Comparison of ENCODE assay signal across 16 cellular contexts in genomic region chr10:78305311-78305710, GRCh38.
"Had no signal": no experiment of that assay in that cellular context is flagged by ENCODE, and none has a peak within 500 bp of the region (broad histone marks: within the 10 kb centered on the region; RNA-seq: fewer than 3 reads in every experiment).

No MANE protein-coding gene starts in this region.

- H3K27ac ChIP-seq: SJCRH30, suprapubic skin, upper lobe of left lung had no signal

- H3K4me3 ChIP-seq: SJCRH30, suprapubic skin, upper lobe of left lung had no signal

- H3K36me3 ChIP-seq: SJCRH30, suprapubic skin, upper lobe of left lung had no signal

- H3K9me3 Mint-ChIP-seq: activated B cell treated with CpG ODN at 0.5 μM for 24 hours; activated naive CD4-positive, alpha-beta T cell treated with anti-CD3 and anti-CD28 coated beads, Interleukin-2, amount 50 U/mL, for 24 hours; activated T-cell treated with anti-CD3 and anti-CD28 coated beads, Interleukin-2, amount 50 U/mL, for 4 hours had no signal

- H3K36me3 Mint-ChIP-seq: activated naive CD4-positive, alpha-beta T cell treated with anti-CD3 and anti-CD28 coated beads, Interleukin-2, amount 50 U/mL, for 24 hours had no signal

- H3K27ac Mint-ChIP-seq: activated B cell treated with CpG ODN at 0.5 μM for 24 hours; activated naive CD4-positive, alpha-beta T cell treated with anti-CD3 and anti-CD28 coated beads, Interleukin-2, amount 50 U/mL, for 24 hours had no signal

- H3K4me1 ChIP-seq: SJCRH30 had no signal

- H3K9me3 ChIP-seq: SJCRH30, suprapubic skin, upper lobe of left lung had no signal

- H3K27me3 ChIP-seq: SJCRH30, suprapubic skin, upper lobe of left lung had no signal

- H3K27me3 Mint-ChIP-seq: activated B cell treated with CpG ODN at 0.5 μM for 24 hours; activated naive CD4-positive, alpha-beta T cell treated with anti-CD3 and anti-CD28 coated beads, Interleukin-2, amount 50 U/mL, for 24 hours had no signal

- DNase-seq: activated B cell treated with CpG ODN at 0.5 μM for 24 hours; activated CD4-positive, alpha-beta T cell treated with anti-CD3 and anti-CD28 coated beads for 48 hours; activated effector memory CD4-positive, alpha-beta T cell treated with anti-CD3 and anti-CD28 coated beads, Interleukin-2, amount 50 U/mL, for 16 hours; activated T-cell treated with anti-CD3 and anti-CD28 coated beads, Interleukin-2, amount 50 U/mL, for 4 hours; amniotic stem cell; central memory CD4-positive, alpha-beta T cell; cortex of kidney; effector CD8-positive, alpha-beta T cell; foreskin melanocyte; kidney glomerular epithelial cell; SJCRH30; stimulated activated naive CD4-positive, alpha-beta T cell; T-helper 2 cell; upper lobe of left lung had no signal

- H3K4me3 Mint-ChIP-seq: activated B cell treated with CpG ODN at 0.5 μM for 24 hours; activated naive CD4-positive, alpha-beta T cell treated with anti-CD3 and anti-CD28 coated beads, Interleukin-2, amount 50 U/mL, for 24 hours; activated T-cell treated with anti-CD3 and anti-CD28 coated beads, Interleukin-2, amount 50 U/mL, for 4 hours had no signal
